Comparison of ENCODE assay signal across 9 cellular contexts in the genomic region with DNA sequence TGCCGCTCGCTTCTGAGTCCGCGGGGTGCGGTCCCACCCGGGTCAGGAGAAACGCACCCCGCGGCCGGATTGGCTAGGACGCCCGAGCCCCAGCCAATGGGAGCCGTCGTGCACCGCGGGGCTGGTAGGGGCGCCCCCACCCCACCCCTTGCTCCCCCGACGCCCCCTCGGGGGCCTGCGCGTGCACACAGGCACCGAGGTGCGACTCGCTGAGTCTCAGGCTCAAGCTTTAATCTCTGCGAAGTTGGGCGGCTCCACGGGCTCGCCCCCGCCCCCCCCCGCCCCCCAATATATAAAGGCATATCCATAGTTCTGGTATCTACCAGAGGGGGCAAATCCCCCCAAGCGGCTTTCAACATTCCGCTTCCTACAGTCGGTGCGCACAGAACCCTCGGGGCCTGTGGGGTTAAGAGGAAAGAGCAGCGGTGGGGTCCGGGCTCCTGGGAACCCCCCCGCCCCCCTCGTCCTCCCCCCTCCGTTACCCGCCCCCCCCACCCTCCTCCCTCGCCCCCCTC. TPM values are rescaled to one million over a fixed set of nuclear protein-coding genes. Genes with fewer than 3 reads are reported as not detected.
DNase-seq lines count a peak whose midpoint lies in the region; ATAC-seq and TF ChIP-seq lines count a peak whose summit lies in the region.
"Had no signal": no experiment of that assay in that cellular context is flagged by ENCODE, and none has a peak within 500 bp of the region (broad histone marks: within the 10 kb centered on the region; RNA-seq: fewer than 3 reads in every experiment).

Gene COX6B2, minus strand, starts transcription at position 22 of the 515 bp plus-strand sequence. CDS start 198 bp downstream, outside the sequence.

- no peak for TF ChIP-seq CTCF in HEK293 (tag by site-specific recombination; IDR thresholded peaks at IDR 0.05)
- no peak for TF ChIP-seq CTCF in smooth muscle cell (IDR thresholded peaks at IDR 0.05; ENCODE audit: borderline replicate concordance, insufficient read depth, poor library complexity, severe bottlenecking)

- POLR2A ChIA-PET in HEK293 (lab: Yijun Ruan, JAX): no interaction called here

- CTCF ChIA-PET in HEK293 (lab: Yijun Ruan, JAX): interaction anchor here (0.6 to 1.3 kb wide), 2 partner anchors 59 to 144 kb away, joined by 3 read pairs; no protein-coding TSS in a partner anchor

- H3K4me3 Mint-ChIP-seq in activated T-cell treated with anti-CD3 and anti-CD28 coated beads, Interleukin-2, amount 50 U/mL, for 4 hours: peak within 1 kb of the TSS; percentile 75

- H3K4me1 Mint-ChIP-seq in activated T-cell treated with anti-CD3 and anti-CD28 coated beads, Interleukin-2, amount 50 U/mL, for 4 hours (ENCODE audit: low read depth): peaks cover 19% of the 10 kb centered on the region

- DNase-seq in activated T-cell treated with anti-CD3 and anti-CD28 coated beads, Interleukin-2, amount 50 U/mL, for 4 hours: no peak
- no peak for DNase-seq in smooth muscle cell (lab: John Stamatoyannopoulos, UW; ENCODE audit: unreplicated experiment)
- no peak for DNase-seq in LoVo (ENCODE audit: low spot score)
- no peak for DNase-seq in iPS-NIHi7 (ENCODE audit: extremely low spot score)
- no peak for DNase-seq in NCI-H1436 (lab: John Stamatoyannopoulos, UW)
- no peak for DNase-seq in NOMO-1 treated with dmso at 0.1 percent for 144 hours (lab: John Stamatoyannopoulos, UW; ENCODE audit: unreplicated experiment)
- DNase-seq: NCI-H2029 treated with DMSO at 0.1 percent for 48 hours had no signal

- ATAC-seq in activated T-cell treated with anti-CD3 and anti-CD28 coated beads, Interleukin-2, amount 50 U/mL, for 4 hours: no peak

- no peaks in the 10 kb centered on the region for H3K9me3 Mint-ChIP-seq in activated T-cell treated with anti-CD3 and anti-CD28 coated beads, Interleukin-2, amount 50 U/mL, for 4 hours

- H3K36me3 Mint-ChIP-seq in activated T-cell treated with anti-CD3 and anti-CD28 coated beads, Interleukin-2, amount 50 U/mL, for 4 hours (ENCODE audit: insufficient read depth): no peaks in the 10 kb centered on the region

- peaks cover 20% of the 10 kb centered on the region for H3K27me3 ChIP-seq in smooth muscle cell (ENCODE audit: low read depth)

- no peaks in the 10 kb centered on the region for H3F3A ChIP-seq in smooth muscle cell (ENCODE audit: low read depth)

- H3K4me2 ChIP-seq in smooth muscle cell: peak within 1 kb of the TSS; percentile 91

- WGBS in smooth muscle cell (ENCODE audit: low lambda C conversion rate): 3% methylated on average over 12 of the region's 43 CpGs

- H3K27ac ChIP-seq in HEK293 (ENCODE audit: extremely low read depth, low read depth, low read length): no peak within 1 kb of the TSS
- no peak within 1 kb of the TSS for H3K27ac ChIP-seq in smooth muscle cell (ENCODE audit: low read depth)

- H3K4me1 ChIP-seq in HEK293 (ENCODE audit: control insufficient read depth, insufficient read depth, low read length) (peaks cover 8% of the 10 kb centered on the region; the same call in 1 of the 2 replicates), smooth muscle cell (ENCODE audit: low read depth) (no peaks in the 10 kb centered on the region)

- H3K4me3 ChIP-seq in HEK293 (ENCODE audit: low read depth, low read length): peak within 1 kb of the TSS; percentile 54
- peak within 1 kb of the TSS; percentile 37 for H3K4me3 ChIP-seq in iPS-11a (ENCODE audit: low read depth, low read length)
- H3K4me3 ChIP-seq in smooth muscle cell: peak within 1 kb of the TSS; percentile 56

- H3K27me3 Mint-ChIP-seq in activated T-cell treated with anti-CD3 and anti-CD28 coated beads, Interleukin-2, amount 50 U/mL, for 4 hours (ENCODE audit: low read depth): peaks cover 53% of the 10 kb centered on the region

- no peaks in the 10 kb centered on the region for H3K79me2 ChIP-seq in smooth muscle cell (ENCODE audit: low read depth)

- no peaks in the 10 kb centered on the region for H3K9me3 ChIP-seq in HEK293 (ENCODE audit: control insufficient read depth, insufficient read depth, low read depth, low read length)
- H3K9me3 ChIP-seq in smooth muscle cell (replicated peaks; ENCODE audit: low read depth): no peaks in the 10 kb centered on the region

- H4K20me1 ChIP-seq in smooth muscle cell (ENCODE audit: low read depth): no peaks in the 10 kb centered on the region

- H3K36me3 ChIP-seq in HEK293 (ENCODE audit: control insufficient read depth in 2 of 2, insufficient read depth in 1 of 2, low read length in 2 of 2): no peaks in the 10 kb centered on the region
- no peaks in the 10 kb centered on the region for H3K36me3 ChIP-seq in smooth muscle cell (ENCODE audit: low read depth)

- H2AFZ ChIP-seq in smooth muscle cell (ENCODE audit: low read depth): no peak within 1 kb of the TSS

- no peak within 1 kb of the TSS for H3K9ac ChIP-seq in smooth muscle cell (ENCODE audit: low read depth)

TF ChIP-seq in HEK293, 187 proteins besides CTCF, POLR2A, EP300 and RAD21:
- no peak for TF ChIP-seq ZNF133 (tag by site-specific recombination; IDR thresholded peaks at IDR 0.05)
- no peak for TF ChIP-seq KLF9 (tag by site-specific recombination; IDR thresholded peaks at IDR 0.05; ENCODE audit: low read depth)
- no peak for TF ChIP-seq ZBTB6 (tag by site-specific recombination; IDR thresholded peaks at IDR 0.05)
- TF ChIP-seq ZBTB20 (tag by site-specific recombination; IDR thresholded peaks at IDR 0.05): no peak
- TF ChIP-seq ZNF777 (tag by site-specific recombination; IDR thresholded peaks at IDR 0.05; ENCODE audit: borderline replicate concordance): 0 out of 2 replicates have a peak, but pooled peaks have one; percentile 1

RNA-seq across cellular contexts. Expression of gene COX6B2, which starts in this region (rescaled TPM):
- not detected for total RNA-seq in activated T-cell treated with anti-CD3 and anti-CD28 coated beads, Interleukin-2, amount 50 U/mL, for 4 hours
- total RNA-seq in smooth muscle cell: 0.18 and 0.31 TPM in 2 replicates
- polyA plus RNA-seq in smooth muscle cell: 1.7 and 1.9 TPM in 2 replicates
